In genomic region chr13:102911336-102911735, GRCh38 we compare ENCODE assay signal across 22 cellular contexts.
"Had no signal": no experiment of that assay in that cellular context is flagged by ENCODE, and none has a peak within 500 bp of the region (broad histone marks: within the 10 kb centered on the region; RNA-seq: fewer than 3 reads in every experiment).

No MANE protein-coding gene starts in this region.

- DNase-seq: activated CD4-positive, alpha-beta T cell treated with anti-CD3 and anti-CD28 coated beads, Interleukin-2, amount 10 ng/mL, durations not matched to agents 24 days and 14 days; activated CD8-positive, alpha-beta memory T cell treated with anti-CD3 and anti-CD28 coated beads, Interleukin-2, amount 50 U/mL, for 48 hours; activated effector memory CD4-positive, alpha-beta T cell treated with anti-CD3 and anti-CD28 coated beads, Interleukin-2, amount 50 U/mL, for 16 hours; activated naive CD4-positive, alpha-beta T cell treated with anti-CD3 and anti-CD28 coated beads, Interleukin-2, amount 50 U/mL, for 16 hours; activated T-cell treated with anti-CD3 and anti-CD28 coated beads, Interleukin-2, amount 50 U/mL, for 48 hours; aorta; brain microvascular endothelial cell; heart left ventricle; immature natural killer cell; left cardiac atrium; sigmoid colon; spleen; stimulated activated CD4-positive, alpha-beta T cell treated with anti-CD3 and anti-CD28 coated beads, Interleukin-4, amount 100 ng/mL, for 4 hours; T1000; testis; upper lobe of right lung had no signal

- H3K9me3 ChIP-seq: gastroesophageal sphincter, heart left ventricle, sigmoid colon, spleen, testis, upper lobe of right lung had no signal

- H3K36me3 ChIP-seq: brain microvascular endothelial cell, gastroesophageal sphincter, heart left ventricle, sigmoid colon, spleen, upper lobe of right lung had no signal

- H3K4me1 ChIP-seq: gastroesophageal sphincter, parathyroid adenoma, sigmoid colon, spleen, testis, upper lobe of right lung had no signal

- H3K79me2 ChIP-seq: parathyroid adenoma had no signal

- ATAC-seq: gastroesophageal sphincter; heart left ventricle; left cardiac atrium; natural killer cell treated with Interleukin-12 subunit alpha and Interleukin-12 subunit beta and Interleukin-15 and Interleukin-18, amount 100 ng/mL, for 72 hours; stimulated activated memory B cell treated with anti-CD40 and anti-IgM and Interleukin-4, amounts not matched to agents 10 μg/mL and 1 μg/mL and 100 μg/mL, for 72 hours; upper lobe of right lung had no signal

- H3K4me3 ChIP-seq: coronary artery, gastroesophageal sphincter, heart left ventricle, sigmoid colon, spleen, testis, upper lobe of right lung had no signal

- H3K9ac ChIP-seq: parathyroid adenoma had no signal

- H2AFZ ChIP-seq: parathyroid adenoma had no signal

- H3K9me3 Mint-ChIP-seq: activated CD4-positive, alpha-beta T cell treated with anti-CD3 and anti-CD28 coated beads, Interleukin-2, amount 10 ng/mL, durations not matched to agents 24 days and 14 days; central memory CD8-positive, alpha-beta T cell; immature natural killer cell; natural killer cell treated with Interleukin-12 subunit alpha and Interleukin-12 subunit beta and Interleukin-15 and Interleukin-18, amount 100 ng/mL, for 72 hours; stimulated activated memory B cell treated with anti-CD40 and anti-IgM and Interleukin-4, amounts not matched to agents 10 μg/mL and 1 μg/mL and 100 μg/mL, for 72 hours had no signal

- H3K4me1 Mint-ChIP-seq: activated CD4-positive, alpha-beta T cell treated with anti-CD3 and anti-CD28 coated beads, Interleukin-2, amount 10 ng/mL, durations not matched to agents 24 days and 14 days; central memory CD8-positive, alpha-beta T cell; immature natural killer cell; stimulated activated memory B cell treated with anti-CD40 and anti-IgM and Interleukin-4, amounts not matched to agents 10 μg/mL and 1 μg/mL and 100 μg/mL, for 72 hours had no signal

- H3K27me3 ChIP-seq: brain microvascular endothelial cell, heart left ventricle, testis, upper lobe of right lung had no signal

- H3K4me3 Mint-ChIP-seq: activated CD4-positive, alpha-beta T cell treated with anti-CD3 and anti-CD28 coated beads, Interleukin-2, amount 10 ng/mL, durations not matched to agents 24 days and 14 days; central memory CD8-positive, alpha-beta T cell; immature natural killer cell; natural killer cell treated with Interleukin-12 subunit alpha and Interleukin-12 subunit beta and Interleukin-15 and Interleukin-18, amount 100 ng/mL, for 72 hours; stimulated activated memory B cell treated with anti-CD40 and anti-IgM and Interleukin-4, amounts not matched to agents 10 μg/mL and 1 μg/mL and 100 μg/mL, for 72 hours had no signal

- H3K27ac ChIP-seq: brain microvascular endothelial cell, coronary artery, gastroesophageal sphincter, heart left ventricle, parathyroid adenoma, sigmoid colon, spleen, testis, upper lobe of right lung had no signal

- H3K36me3 Mint-ChIP-seq: immature natural killer cell; natural killer cell treated with Interleukin-12 subunit alpha and Interleukin-12 subunit beta and Interleukin-15 and Interleukin-18, amount 100 ng/mL, for 72 hours; stimulated activated memory B cell treated with anti-CD40 and anti-IgM and Interleukin-4, amounts not matched to agents 10 μg/mL and 1 μg/mL and 100 μg/mL, for 72 hours had no signal

- H3K27ac Mint-ChIP-seq: activated CD4-positive, alpha-beta T cell treated with anti-CD3 and anti-CD28 coated beads, Interleukin-2, amount 10 ng/mL, durations not matched to agents 24 days and 14 days; immature natural killer cell; natural killer cell treated with Interleukin-12 subunit alpha and Interleukin-12 subunit beta and Interleukin-15 and Interleukin-18, amount 100 ng/mL, for 72 hours; stimulated activated memory B cell treated with anti-CD40 and anti-IgM and Interleukin-4, amounts not matched to agents 10 μg/mL and 1 μg/mL and 100 μg/mL, for 72 hours had no signal
